ENCODE assay signal across 20 cellular contexts in genomic region chr3:99482191-99482590, GRCh38.
DNase-seq lines count a peak whose midpoint lies in the region; ATAC-seq lines count a peak whose summit lies in the region.
"Had no signal": no experiment of that assay in that cellular context is flagged by ENCODE, and none has a peak within 500 bp of the region (broad histone marks: within the 10 kb centered on the region; RNA-seq: fewer than 3 reads in every experiment).

No MANE protein-coding gene starts in this region.

- H3K36me3 ChIP-seq in BLaER1 treated with 17β-estradiol and CSF1 and Interleukin-3, amounts not matched to agents 10 nM and 100 nM = no peaks in the 10 kb centered on the region
- peaks cover 0 to 3% of the 10 kb centered on the region in 2 experiments for H3K36me3 ChIP-seq in mesenchymal stem cell (ENCODE audit: control insufficient read depth in 1 of 2, insufficient read depth in 2 of 2, low read depth in 1 of 2, low read length in 2 of 2)

- peak; percentile 52 for DNase-seq in MV-4-11 (lab: John Stamatoyannopoulos, UW)
- peak; percentile 52 for DNase-seq in kidney tubule cell (ENCODE audit: low spot score)
- DNase-seq in mesenchymal stem cell = no peak
- no peak for DNase-seq in DMS153 (lab: John Stamatoyannopoulos, UW)
- DNase-seq: AML-193; Calu3; CD8-positive, alpha-beta T cell; DMS53; DND-41; GDM1; GOT3; H7; HFFc6 had no signal

- no peak overlapping the region for H3K18ac ChIP-seq in mesenchymal stem cell (ENCODE audit: low read depth in 1 of 2, low read length in 2 of 2)

- H3K4me1 ChIP-seq in BLaER1 treated with 17β-estradiol and CSF1 and Interleukin-3, amounts not matched to agents 10 nM and 100 nM = peaks cover 18 to 61% (median 30%) of the 10 kb centered on the region in 10 experiments
- no peaks in the 10 kb centered on the region for H3K4me1 ChIP-seq in mesenchymal stem cell (ENCODE audit: control insufficient read depth, insufficient read depth, low read depth, low read length)
- H3K4me1 ChIP-seq: A549 had no signal

- H3K4me3 Mint-ChIP-seq in activated T-helper 17 cell treated with anti-CD3 and anti-CD28 coated beads, Interleukin-2, amount 50 U/mL, for 72 hours = no peak overlapping the region
- H3K4me3 Mint-ChIP-seq: CD8-positive, alpha-beta T cell; HFFc6 had no signal

- H3K4ac ChIP-seq in mesenchymal stem cell (ENCODE audit: low read depth in 1 of 2, low read length in 2 of 2) = no peak overlapping the region

- no peak overlapping the region for H2BK15ac ChIP-seq in mesenchymal stem cell (ENCODE audit: low read depth, poor library complexity, severe bottlenecking)

- no peak overlapping the region for H3K9ac ChIP-seq in BLaER1 treated with 17β-estradiol and CSF1 and Interleukin-3, amounts not matched to agents 10 nM and 100 nM
- H3K9ac ChIP-seq in mesenchymal stem cell (ENCODE audit: low read length) = no peak overlapping the region

- no peak overlapping the region for H3K4me3 ChIP-seq in BLaER1 treated with 17β-estradiol and CSF1 and Interleukin-3, amounts not matched to agents 10 nM and 100 nM
- H3K4me3 ChIP-seq in mesenchymal stem cell (ENCODE audit: insufficient read depth in 1 of 2, low read depth in 1 of 2, low read length in 2 of 2) = no peak overlapping the region
- H3K4me3 ChIP-seq: A549 had no signal

- peaks cover 0 to 16% (median 0%) of the 10 kb centered on the region in 11 experiments; a peak in 4 of 22 replicates for H3K27me3 ChIP-seq in BLaER1 treated with 17β-estradiol and CSF1 and Interleukin-3, amounts not matched to agents 10 nM and 100 nM
- no peaks in the 10 kb centered on the region for H3K27me3 ChIP-seq in mesenchymal stem cell (ENCODE audit: control insufficient read depth in 1 of 2, insufficient read depth in 1 of 2, low read length in 2 of 2)

- H3K27me3 Mint-ChIP-seq in activated T-helper 17 cell treated with anti-CD3 and anti-CD28 coated beads, Interleukin-2, amount 50 U/mL, for 72 hours = peaks cover 6% of the 10 kb centered on the region

- H3K9me3 Mint-ChIP-seq in activated T-helper 17 cell treated with anti-CD3 and anti-CD28 coated beads, Interleukin-2, amount 50 U/mL, for 72 hours = no peaks in the 10 kb centered on the region

- peak overlapping the region in 6 of 11 experiments; percentile 7 to 50 (median 24); a peak in 6 of 22 replicates for H3K4me2 ChIP-seq in BLaER1 treated with 17β-estradiol and CSF1 and Interleukin-3, amounts not matched to agents 10 nM and 100 nM
- no peak overlapping the region for H3K4me2 ChIP-seq in mesenchymal stem cell (ENCODE audit: low read length, poor library complexity, severe bottlenecking)
- H3K4me2 ChIP-seq: A549 had no signal

- H3K14ac ChIP-seq in mesenchymal stem cell (ENCODE audit: low read length in 2 of 2) = no peak overlapping the region

- no peaks in the 10 kb centered on the region for H4K20me1 ChIP-seq in BLaER1 treated with 17β-estradiol and CSF1 and Interleukin-3, amounts not matched to agents 10 nM and 100 nM

- no peak overlapping the region for H4K91ac ChIP-seq in mesenchymal stem cell (ENCODE audit: low read length)

- no peaks in the 10 kb centered on the region for H3K36me3 Mint-ChIP-seq in activated T-helper 17 cell treated with anti-CD3 and anti-CD28 coated beads, Interleukin-2, amount 50 U/mL, for 72 hours (ENCODE audit: low read depth)
- H3K36me3 Mint-ChIP-seq: CD8-positive, alpha-beta T cell had no signal

- no peak overlapping the region for H2BK5ac ChIP-seq in mesenchymal stem cell (ENCODE audit: low read depth, low read length, poor library complexity, severe bottlenecking)

- no peak overlapping the region for H2AFZ ChIP-seq in mesenchymal stem cell (ENCODE audit: low read depth, low read length)

- H3K27ac Mint-ChIP-seq in activated T-helper 17 cell treated with anti-CD3 and anti-CD28 coated beads, Interleukin-2, amount 50 U/mL, for 72 hours = no peak overlapping the region
- H3K27ac Mint-ChIP-seq: CD8-positive, alpha-beta T cell; HFFc6 had no signal

- H3K79me1 ChIP-seq in mesenchymal stem cell (replicated peaks; ENCODE audit: low read length, poor library complexity, severe bottlenecking) = peaks cover 1% of the 10 kb centered on the region

- H3K9me3 ChIP-seq in BLaER1 treated with 17β-estradiol and CSF1 and Interleukin-3, amounts not matched to agents 10 nM and 100 nM (replicated peaks in 1 of 11) = peaks cover 12 to 25% (median 21%) of the 10 kb centered on the region in 11 experiments
- peaks cover 16% of the 10 kb centered on the region for H3K9me3 ChIP-seq in mesenchymal stem cell (ENCODE audit: control insufficient read depth, low read length)
- H3K9me3 ChIP-seq: A549 had no signal

- H3K23ac ChIP-seq in mesenchymal stem cell (ENCODE audit: low read length in 2 of 2) = no peak overlapping the region

- no peak overlapping the region for H2BK120ac ChIP-seq in mesenchymal stem cell (ENCODE audit: low read depth, low read length)

- WGBS in mesenchymal stem cell = no CpG with 5 or more reads among the region's 1 CpG

- peak overlapping the region in 1 of 11 experiments; percentile 12; a peak in 1 of 22 replicates for H3K27ac ChIP-seq in BLaER1 treated with 17β-estradiol and CSF1 and Interleukin-3, amounts not matched to agents 10 nM and 100 nM
- no peak overlapping the region for H3K27ac ChIP-seq in mesenchymal stem cell (ENCODE audit: low read length, poor library complexity, severe bottlenecking)
- H3K27ac ChIP-seq: 22Rv1, A549 had no signal

- H2BK12ac ChIP-seq in mesenchymal stem cell (ENCODE audit: low read length in 2 of 2) = no peak overlapping the region

- H2AK5ac ChIP-seq in mesenchymal stem cell (ENCODE audit: low read length, severe bottlenecking) = no peak overlapping the region

- peak; percentile 51 for ATAC-seq in activated T-helper 17 cell treated with anti-CD3 and anti-CD28 coated beads, Interleukin-2, amount 50 U/mL, for 72 hours (replicated peaks)
- no peak for ATAC-seq in GM18907 (IDR thresholded peaks at IDR 0.05; ENCODE audit: unreplicated experiment)
- ATAC-seq: A549; CD8-positive, alpha-beta T cell; HCT116; HepG2 had no signal

- H4K8ac ChIP-seq in mesenchymal stem cell (ENCODE audit: low read length) = no peak overlapping the region

- H3K4me1 Mint-ChIP-seq in activated T-helper 17 cell treated with anti-CD3 and anti-CD28 coated beads, Interleukin-2, amount 50 U/mL, for 72 hours = no peaks in the 10 kb centered on the region

Comparison
In these comparisons a context has a peak if more than half of its experiments do, and no peak if none do; other contexts are left out.
1. DNase-seq: peak in MV-4-11 (single experiment) and kidney tubule cell (single experiment); none in mesenchymal stem cell (single experiment) and DMS153 (single experiment).